9 cellular contexts compared by ENCODE assay signal in the genomic region with DNA sequence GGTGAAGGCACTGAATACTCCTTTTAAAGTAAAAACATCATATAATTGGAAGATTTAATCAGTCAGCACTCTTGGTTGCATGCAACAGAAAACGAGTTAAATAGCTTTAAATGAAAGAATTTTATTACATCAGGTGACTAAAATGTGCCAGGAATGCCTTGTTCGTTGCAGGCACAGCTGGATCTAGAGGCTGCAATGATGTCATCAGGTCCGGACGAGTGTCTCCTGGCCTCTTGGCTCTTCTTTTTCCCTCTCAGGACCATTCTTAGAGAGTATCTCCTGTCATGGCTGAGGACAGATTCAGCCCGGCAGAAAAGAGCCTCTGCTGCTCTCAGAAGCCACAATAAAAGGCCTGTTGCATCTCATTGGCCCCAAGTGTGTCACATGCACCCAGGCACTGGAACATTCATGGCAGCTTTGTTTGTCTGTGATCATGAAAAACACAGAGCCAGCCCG.
DNase-seq lines count a peak whose midpoint lies in the region; ATAC-seq lines count a peak whose summit lies in the region.
"Had no signal": no experiment of that assay in that cellular context is flagged by ENCODE, and none has a peak within 500 bp of the region (broad histone marks: within the 10 kb centered on the region; RNA-seq: fewer than 3 reads in every experiment).

No MANE protein-coding gene starts in this region.

- DNase-seq in EH (ENCODE audit: low read depth) (peak; percentile 85), SK-N-DZ (ENCODE audit: low spot score) (peak; percentile 55), fibroblast of the conjunctiva (ENCODE audit: low read depth) (peak; percentile 16), nucleus accumbens (lab: John Stamatoyannopoulos, UW) (peak in 29 of 56 donors; percentile 3 to 60 (median 19)), NCI-H446 (lab: John Stamatoyannopoulos, UW) (no peak), NCI-H2107 treated with DMSO at 0.1 percent for 48 hours (lab: John Stamatoyannopoulos, UW; ENCODE audit: unreplicated experiment) (no peak)
- DNase-seq: activated CD8-positive, alpha-beta memory T cell treated with anti-CD3 and anti-CD28 coated beads, Interleukin-2, amount 50 U/mL, for 48 hours had no signal

- ATAC-seq in GM18873 (IDR thresholded peaks at IDR 0.05; ENCODE audit: low FRiP score, unreplicated experiment) (no peak), HG02840 (IDR thresholded peaks at IDR 0.05; ENCODE audit: low FRiP score, unreplicated experiment) (no peak)

Comparison
In these comparisons a context has a peak if more than half of its experiments do, and no peak if none do; other contexts are left out.
1. DNase-seq: peak in EH (single experiment), SK-N-DZ (single experiment), fibroblast of the conjunctiva (single experiment) and nucleus accumbens (29 of 56); none in NCI-H446 (0 of 2) and NCI-H2107 treated with DMSO at 0.1 percent for 48 hours (single experiment).